ENCODE assay signal across 14 cellular contexts in the genomic region with DNA sequence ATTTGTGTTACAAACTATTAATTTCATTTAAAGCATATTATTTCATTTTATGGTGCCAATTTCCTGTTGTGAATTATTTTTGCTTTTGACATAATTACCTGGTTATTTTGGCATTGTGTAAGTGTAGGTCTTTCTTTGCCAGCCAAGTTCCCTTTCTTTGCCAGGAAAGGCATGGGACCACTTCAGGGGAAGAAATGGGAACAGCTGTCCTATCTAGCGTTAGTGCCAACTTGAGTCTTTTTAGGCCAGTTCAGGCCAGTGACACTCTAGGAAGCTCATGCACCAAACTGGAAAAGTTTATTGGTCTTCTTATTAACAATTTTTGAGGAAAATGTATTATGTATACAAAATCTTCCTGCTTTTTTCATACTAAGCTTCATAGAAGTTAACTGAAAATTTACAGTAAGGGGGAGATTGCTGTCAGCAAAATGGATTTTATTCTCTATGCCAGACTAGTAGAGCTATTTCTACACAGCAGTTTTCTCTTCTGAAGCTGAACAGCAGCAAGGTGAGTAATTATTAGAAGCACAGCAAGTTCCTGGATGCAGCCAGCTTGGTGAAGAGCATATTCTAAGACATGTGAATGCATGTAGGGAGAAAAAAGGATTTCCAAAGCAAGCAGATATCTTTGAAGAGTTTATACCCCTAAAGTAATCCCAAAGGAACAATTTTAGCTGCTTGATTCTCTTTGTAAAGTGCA.
A peak's percentile ranks its signal among the peaks of the same experiment; 100 is the strongest.
DNase-seq lines count a peak whose midpoint lies in the region; ATAC-seq and TF ChIP-seq lines count a peak whose summit lies in the region.
"Had no signal": no experiment of that assay in that cellular context is flagged by ENCODE, and none has a peak within 500 bp of the region (broad histone marks: within the 10 kb centered on the region; RNA-seq: fewer than 3 reads in every experiment).

No MANE protein-coding gene starts in this region.

- TF ChIP-seq CTCF in GM23338 (conservative IDR thresholded peaks at IDR 0.05; ENCODE audit: low read depth in 2 of 2) (no peak), tibial artery (IDR thresholded peaks at IDR 0.05) (no peak)

- no peaks in the 10 kb centered on the region for H3F3A ChIP-seq in GM23338 (replicated peaks; ENCODE audit: low read depth)

- peaks cover 36% of the 10 kb centered on the region for H3K9me3 Mint-ChIP-seq in GM23338

- H4K20me1 ChIP-seq in GM23338 (replicated peaks; ENCODE audit: insufficient read depth), result no peaks in the 10 kb centered on the region
- H4K20me1 ChIP-seq: BLaER1 treated with 17β-estradiol and CSF1 and Interleukin-3, amounts not matched to agents 10 nM and 100 nM had no signal

- H3K27me3 ChIP-seq in GM23338 (ENCODE audit: insufficient read depth) (no peaks in the 10 kb centered on the region), tibial artery (no peaks in the 10 kb centered on the region)
- H3K27me3 ChIP-seq: BLaER1 treated with 17β-estradiol and CSF1 and Interleukin-3, amounts not matched to agents 10 nM and 100 nM had no signal

- peaks cover 19% of the 10 kb centered on the region for H3K36me3 Mint-ChIP-seq in GM23338 (ENCODE audit: low read depth)
- H3K36me3 Mint-ChIP-seq: CD8-positive, alpha-beta T cell had no signal

- peak; percentile 71 for ATAC-seq in Right ventricle myocardium superior (ENCODE audit: poor library complexity)
- no peak for ATAC-seq in GM23338
- no peak for ATAC-seq in HG03460 (IDR thresholded peaks at IDR 0.05; ENCODE audit: unreplicated experiment)
- ATAC-seq: CD8-positive, alpha-beta T cell; GM12878 had no signal

- intact Hi-C loops in Right ventricle myocardium superior (cut with DNase I), result no loop called here
- intact Hi-C loops in cardiac septum (cut with DNase I), result no loop called here
- intact Hi-C loops in tibial artery (cut with DNase I; ENCODE audit: low total_unique reads), result no loop called here

- H3K27me3 Mint-ChIP-seq in GM23338 (ENCODE audit: insufficient read depth, low read depth, poor library complexity), result peaks cover 2% of the 10 kb centered on the region
- H3K27me3 Mint-ChIP-seq: B cell had no signal

- DNase-seq in Right ventricle myocardium superior (no peak), cardiac septum (ENCODE audit: low spot score) (no peak), GM23338 (ENCODE audit: low spot score) (no peak), NCI-H446 (lab: John Stamatoyannopoulos, UW) (peak; percentile 86 to 96), tibial artery (no peak)
- DNase-seq: Calu3; CD8-positive, alpha-beta T cell; GF-D8 had no signal

- H3K36me3 ChIP-seq in GM23338 (ENCODE audit: insufficient read depth) (peaks cover 5% of the 10 kb centered on the region; the same call in 1 of the 2 replicates), tibial artery (no peaks in the 10 kb centered on the region)
- H3K36me3 ChIP-seq: BLaER1 treated with 17β-estradiol and CSF1 and Interleukin-3, amounts not matched to agents 10 nM and 100 nM; HAP-1 had no signal

- no peaks in the 10 kb centered on the region for H3K9me3 ChIP-seq in tibial artery
- H3K9me3 ChIP-seq: HAP-1 had no signal

- no peaks in the 10 kb centered on the region for H3K79me2 ChIP-seq in GM23338 (replicated peaks; ENCODE audit: insufficient read depth)

- H3K9me2 ChIP-seq in GM23338 (ENCODE audit: insufficient read depth), result no peaks in the 10 kb centered on the region

- H3K4me1 ChIP-seq in GM23338 (ENCODE audit: insufficient read depth), result no peaks in the 10 kb centered on the region
- no peaks in the 10 kb centered on the region for H3K4me1 ChIP-seq in tibial artery
- H3K4me1 ChIP-seq: BLaER1 treated with 17β-estradiol and CSF1 and Interleukin-3, amounts not matched to agents 10 nM and 100 nM; HAP-1 had no signal

- H2AFZ ChIP-seq in GM23338, result 0 out of 2 replicates have a peak overlapping the region, but pooled peaks have one; percentile 29

- H3K27ac ChIP-seq in GM23338 (ENCODE audit: low read depth), result no peak overlapping the region
- H3K27ac ChIP-seq in tibial artery, result no peak overlapping the region
- H3K27ac ChIP-seq: BLaER1 treated with 17β-estradiol and CSF1 and Interleukin-3, amounts not matched to agents 10 nM and 100 nM; HL-60 had no signal

- no peak overlapping the region for H3K4me3 Mint-ChIP-seq in GM23338
- H3K4me3 Mint-ChIP-seq: B cell; CD8-positive, alpha-beta T cell had no signal

- no peak overlapping the region for H3K4me2 ChIP-seq in GM23338
- H3K4me2 ChIP-seq: BLaER1 treated with 17β-estradiol and CSF1 and Interleukin-3, amounts not matched to agents 10 nM and 100 nM had no signal

- no peak overlapping the region for H3K27ac Mint-ChIP-seq in GM23338
- H3K27ac Mint-ChIP-seq: B cell; CD8-positive, alpha-beta T cell had no signal

- no peak overlapping the region for H3K4me3 ChIP-seq in GM23338
- H3K4me3 ChIP-seq in tibial artery, result no peak overlapping the region
- H3K4me3 ChIP-seq: BLaER1 treated with 17β-estradiol and CSF1 and Interleukin-3, amounts not matched to agents 10 nM and 100 nM; GM12878; HAP-1 had no signal

- H3K4me1 Mint-ChIP-seq in GM23338, result no peaks in the 10 kb centered on the region
- H3K4me1 Mint-ChIP-seq: B cell had no signal

TF ChIP-seq in GM23338, 12 proteins besides CTCF, POLR2A, EP300 and RAD21 (continues in another document):
- no peak for TF ChIP-seq EZH2 (IDR thresholded peaks at IDR 0.05; ENCODE audit: low read depth, unreplicated experiment)
- TF ChIP-seq, protein P1, sequence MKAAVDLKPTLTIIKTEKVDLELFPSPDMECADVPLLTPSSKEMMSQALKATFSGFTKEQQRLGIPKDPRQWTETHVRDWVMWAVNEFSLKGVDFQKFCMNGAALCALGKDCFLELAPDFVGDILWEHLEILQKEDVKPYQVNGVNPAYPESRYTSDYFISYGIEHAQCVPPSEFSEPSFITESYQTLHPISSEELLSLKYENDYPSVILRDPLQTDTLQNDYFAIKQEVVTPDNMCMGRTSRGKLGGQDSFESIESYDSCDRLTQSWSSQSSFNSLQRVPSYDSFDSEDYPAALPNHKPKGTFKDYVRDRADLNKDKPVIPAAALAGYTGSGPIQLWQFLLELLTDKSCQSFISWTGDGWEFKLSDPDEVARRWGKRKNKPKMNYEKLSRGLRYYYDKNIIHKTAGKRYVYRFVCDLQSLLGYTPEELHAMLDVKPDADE (IDR thresholded peaks at IDR 0.05), result no peak
- TF ChIP-seq NANOG (IDR thresholded peaks at IDR 0.05; ENCODE audit: borderline replicate concordance), result no peak
- TF ChIP-seq JUNB (IDR thresholded peaks at IDR 0.05; ENCODE audit: unreplicated experiment), result no peak
- TF ChIP-seq STAT1 (IDR thresholded peaks at IDR 0.05; ENCODE audit: unreplicated experiment), result no peak
- TF ChIP-seq, protein P2, sequence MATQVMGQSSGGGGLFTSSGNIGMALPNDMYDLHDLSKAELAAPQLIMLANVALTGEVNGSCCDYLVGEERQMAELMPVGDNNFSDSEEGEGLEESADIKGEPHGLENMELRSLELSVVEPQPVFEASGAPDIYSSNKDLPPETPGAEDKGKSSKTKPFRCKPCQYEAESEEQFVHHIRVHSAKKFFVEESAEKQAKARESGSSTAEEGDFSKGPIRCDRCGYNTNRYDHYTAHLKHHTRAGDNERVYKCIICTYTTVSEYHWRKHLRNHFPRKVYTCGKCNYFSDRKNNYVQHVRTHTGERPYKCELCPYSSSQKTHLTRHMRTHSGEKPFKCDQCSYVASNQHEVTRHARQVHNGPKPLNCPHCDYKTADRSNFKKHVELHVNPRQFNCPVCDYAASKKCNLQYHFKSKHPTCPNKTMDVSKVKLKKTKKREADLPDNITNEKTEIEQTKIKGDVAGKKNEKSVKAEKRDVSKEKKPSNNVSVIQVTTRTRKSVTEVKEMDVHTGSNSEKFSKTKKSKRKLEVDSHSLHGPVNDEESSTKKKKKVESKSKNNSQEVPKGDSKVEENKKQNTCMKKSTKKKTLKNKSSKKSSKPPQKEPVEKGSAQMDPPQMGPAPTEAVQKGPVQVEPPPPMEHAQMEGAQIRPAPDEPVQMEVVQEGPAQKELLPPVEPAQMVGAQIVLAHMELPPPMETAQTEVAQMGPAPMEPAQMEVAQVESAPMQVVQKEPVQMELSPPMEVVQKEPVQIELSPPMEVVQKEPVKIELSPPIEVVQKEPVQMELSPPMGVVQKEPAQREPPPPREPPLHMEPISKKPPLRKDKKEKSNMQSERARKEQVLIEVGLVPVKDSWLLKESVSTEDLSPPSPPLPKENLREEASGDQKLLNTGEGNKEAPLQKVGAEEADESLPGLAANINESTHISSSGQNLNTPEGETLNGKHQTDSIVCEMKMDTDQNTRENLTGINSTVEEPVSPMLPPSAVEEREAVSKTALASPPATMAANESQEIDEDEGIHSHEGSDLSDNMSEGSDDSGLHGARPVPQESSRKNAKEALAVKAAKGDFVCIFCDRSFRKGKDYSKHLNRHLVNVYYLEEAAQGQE (IDR thresholded peaks at IDR 0.05; ENCODE audit: unreplicated experiment), result no peak
- no peak for TF ChIP-seq ZNF114 (CRISPR knock-in tag; IDR thresholded peaks at IDR 0.05)
- TF ChIP-seq ZNF331 (CRISPR knock-in tag; IDR thresholded peaks at IDR 0.05; ENCODE audit: low read depth), result no peak
- no peak for TF ChIP-seq CREB1 (CRISPR knock-in tag; IDR thresholded peaks at IDR 0.05; ENCODE audit: low read depth)

Comparison
In these comparisons a context has a peak if more than half of its experiments do, and no peak if none do; other contexts are left out.
1. DNase-seq: peak in NCI-H446 (2 of 2); none in Right ventricle myocardium superior (single experiment), cardiac septum (single experiment), GM23338 (single experiment) and tibial artery (0 of 2).